ENCODE assay signal across 30 cellular contexts in the genomic region with DNA sequence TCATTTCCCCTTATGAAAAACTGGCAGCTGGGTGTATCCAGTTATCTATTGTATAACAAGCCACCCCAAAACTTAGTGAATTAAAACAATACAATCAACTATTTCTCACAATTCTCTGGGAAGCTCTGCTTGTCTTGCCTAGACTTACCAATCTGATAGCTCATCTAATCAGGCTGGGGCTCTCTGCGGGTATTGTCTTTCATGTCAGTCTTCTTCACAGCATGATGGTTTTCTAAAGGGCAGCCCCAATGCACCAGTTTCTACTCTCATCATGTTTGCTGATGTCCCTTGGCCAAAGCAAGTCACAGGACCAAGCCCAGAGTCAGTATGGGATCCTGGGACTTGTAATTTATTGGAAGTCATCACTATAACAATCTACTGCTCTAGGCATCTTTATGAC.
"Had no signal": no experiment of that assay in that cellular context is flagged by ENCODE, and none has a peak within 500 bp of the region (broad histone marks: within the 10 kb centered on the region; RNA-seq: fewer than 3 reads in every experiment).

No MANE protein-coding gene starts in this region.

- H3K27me3 ChIP-seq: left lung, pancreas, stomach, testis, thyroid gland, transverse colon, upper lobe of left lung, vagina had no signal

- H3K9me3 ChIP-seq: left lung, lower lobe of right lung, mucosa of descending colon, pancreas, prostate gland, testis, thyroid gland, transverse colon, upper lobe of left lung, vagina had no signal

- H3K4me3 ChIP-seq: left lung, lower lobe of right lung, mucosa of descending colon, pancreas, prostate gland, skin epidermis, stomach, testis, thyroid gland, transverse colon, upper lobe of left lung, vagina had no signal

- H3K27ac Mint-ChIP-seq: naive thymus-derived CD4-positive, alpha-beta T cell; natural killer cell treated with Interleukin-12 subunit alpha and Interleukin-12 subunit beta and Interleukin-15 and Interleukin-18, amount 100 ng/mL, for 72 hours; stimulated activated naive B cell treated with anti-CD40 and anti-IgM and Interleukin-4, amounts not matched to agents 10 μg/mL and 1 μg/mL and 100 μg/mL, for 72 hours had no signal

- H3K9me3 Mint-ChIP-seq: natural killer cell treated with Interleukin-12 subunit alpha and Interleukin-12 subunit beta and Interleukin-15 and Interleukin-18, amount 100 ng/mL, for 72 hours had no signal

- H3K27ac ChIP-seq: left lung, lower lobe of right lung, pancreas, prostate gland, skin epidermis, stomach, testis, thyroid gland, transverse colon, upper lobe of left lung, vagina had no signal

- H3K4me1 Mint-ChIP-seq: naive thymus-derived CD4-positive, alpha-beta T cell; stimulated activated naive B cell treated with anti-CD40 and anti-IgM and Interleukin-4, amounts not matched to agents 10 μg/mL and 1 μg/mL and 100 μg/mL, for 72 hours had no signal

- H3K4me1 ChIP-seq: left lung, lower lobe of right lung, pancreas, prostate gland, stomach, testis, thyroid gland, transverse colon, upper lobe of left lung, vagina had no signal

- H3K4me3 Mint-ChIP-seq: naive thymus-derived CD4-positive, alpha-beta T cell; natural killer cell treated with Interleukin-12 subunit alpha and Interleukin-12 subunit beta and Interleukin-15 and Interleukin-18, amount 100 ng/mL, for 72 hours; stimulated activated naive B cell treated with anti-CD40 and anti-IgM and Interleukin-4, amounts not matched to agents 10 μg/mL and 1 μg/mL and 100 μg/mL, for 72 hours had no signal

- DNase-seq: hippocampal formation; kidney glomerular epithelial cell; left colon; left lung; lower lobe of right lung; mammary epithelial cell; midbrain; mucosa of descending colon; naive thymus-derived CD4-positive, alpha-beta T cell; nucleus accumbens; pancreas; posterior cingulate gyrus; retina; right cardiac atrium; stimulated activated CD4-positive, alpha-beta T cell treated with anti-CD3 and anti-CD28 coated beads, Interleukin-12 subunit alpha, Interleukin-12 subunit beta, amount 100 ng/mL, for 4 hours; stimulated activated CD4-positive, alpha-beta T cell treated with anti-CD3 and anti-CD28 coated beads, Interleukin-15, amount 100 ng/mL, for 24 hours; stimulated activated CD4-positive, alpha-beta T cell treated with anti-CD3 and anti-CD28 coated beads, Interleukin-2, amount 100 ng/mL, for 24 hours; stimulated activated CD4-positive, alpha-beta T cell treated with anti-CD3 and anti-CD28 coated beads, Interleukin-4, amount 100 ng/mL, for 1 hour; stimulated activated naive B cell treated with anti-CD40 and anti-IgM and Interleukin-4, amounts not matched to agents 10 μg/mL and 1 μg/mL and 100 μg/mL, for 72 hours; stimulated activated naive CD8-positive, alpha-beta T cell treated with anti-CD3 and anti-CD28 coated beads, Interleukin-15, Interleukin-2, amounts not matched to agents 100 U/mL and 50 U/mL, for 24 hours; stomach; testis; thyroid gland; transverse colon; upper lobe of left lung had no signal

- ATAC-seq: left colon; left lung; lower lobe of right lung; mucosa of descending colon; naive thymus-derived CD4-positive, alpha-beta T cell; natural killer cell treated with Interleukin-12 subunit alpha and Interleukin-12 subunit beta and Interleukin-15 and Interleukin-18, amount 100 ng/mL, for 72 hours; pancreas; right cardiac atrium; sciatic nerve; stimulated activated naive B cell treated with anti-CD40 and anti-IgM and Interleukin-4, amounts not matched to agents 10 μg/mL and 1 μg/mL and 100 μg/mL, for 72 hours; stimulated activated naive CD8-positive, alpha-beta T cell treated with anti-CD3 and anti-CD28 coated beads, Interleukin-15, Interleukin-2, amounts not matched to agents 100 U/mL and 50 U/mL, for 24 hours had no signal

- H3K36me3 ChIP-seq: left lung, lower lobe of right lung, pancreas, prostate gland, stomach, thyroid gland, transverse colon, upper lobe of left lung, vagina had no signal
